ENCODE assay signal across 19 cellular contexts in genomic region chr2:168256448-168256847, GRCh38. TPM values are rescaled to one million over a fixed set of nuclear protein-coding genes. Genes with fewer than 3 reads are reported as not detected.
DNase-seq lines count a peak whose midpoint lies in the region; ATAC-seq and TF ChIP-seq lines count a peak whose summit lies in the region.
"Had no signal": no experiment of that assay in that cellular context is flagged by ENCODE, and none has a peak within 500 bp of the region (broad histone marks: within the 10 kb centered on the region; RNA-seq: fewer than 3 reads in every experiment).

No MANE protein-coding gene starts in this region.

- H3K36me3 ChIP-seq in left lung: no peaks in the 10 kb centered on the region
- no peaks in the 10 kb centered on the region for H3K36me3 ChIP-seq in stomach
- H3K36me3 ChIP-seq: brain microvascular endothelial cell, esophagus squamous epithelium, left ventricle myocardium inferior, neural progenitor cell had no signal

- H3K9me3 ChIP-seq in left lung (peaks cover 0 to 19% of the 10 kb centered on the region in 2 donors), stomach (peaks cover 0 to 19% (median 11%) of the 10 kb centered on the region in 4 donors)

- 20 to 42% (median 30%) methylated on average over 2 of the region's 2 CpGs for WGBS in stomach, 5 donors

- H3K4me3 ChIP-seq in left lung (no peak overlapping the region), stomach (no peak overlapping the region)
- H3K4me3 ChIP-seq: esophagus squamous epithelium, left ventricle myocardium inferior, neural progenitor cell had no signal

- peak; percentile 97 for ATAC-seq in left lung
- ATAC-seq: CD8-positive, alpha-beta T cell had no signal

- H3K27me3 ChIP-seq in left lung (no peaks in the 10 kb centered on the region), stomach (no peaks in the 10 kb centered on the region)
- H3K27me3 ChIP-seq: brain microvascular endothelial cell, esophagus squamous epithelium, neural progenitor cell had no signal

- peak; percentile 83 for DNase-seq in DMS153 (lab: John Stamatoyannopoulos, UW)
- no peak for DNase-seq in DMS153 treated with DMSO at 0.1 percent for 48 hours (lab: John Stamatoyannopoulos, UW; ENCODE audit: unreplicated experiment)
- peak; percentile 73 for DNase-seq in NCI-H774 (lab: John Stamatoyannopoulos, UW)
- DNase-seq in left lung: no peak
- peak; percentile 67 for DNase-seq in stomach
- DNase-seq in erythroblast (lab: John Stamatoyannopoulos, UW): no peak
- no peak for DNase-seq in nucleus accumbens (lab: John Stamatoyannopoulos, UW)
- no peak for DNase-seq in GM20000 (ENCODE audit: low spot score)
- DNase-seq: 8988T; brain microvascular endothelial cell; CD8-positive, alpha-beta T cell; effector memory CD4-positive, alpha-beta T cell; esophagus squamous epithelium; Karpas-422; left ventricle myocardium inferior; MV-4-11; NCI-H187 treated with DMSO at 0.1 percent for 48 hours; T-helper 1 cell had no signal

- intact Hi-C loops in left lung (cut with DNase I) (no loop called here), stomach (cut with DNase I; ENCODE audit: low total_unique reads) (no loop called here)

- TF ChIP-seq EP300 in stomach (IDR thresholded peaks at IDR 0.05): no peak

- no peak for TF ChIP-seq CTCF in left lung (IDR thresholded peaks at IDR 0.05)
- no peak for TF ChIP-seq CTCF in stomach (IDR thresholded peaks at IDR 0.05)
- TF ChIP-seq CTCF in GM20000 (IDR thresholded peaks at IDR 0.05; ENCODE audit: extremely low read depth, missing control alignments): no peak

- peaks cover 0 to 4% of the 10 kb centered on the region in 2 donors for H3K4me1 ChIP-seq in left lung
- peaks cover 0 to 27% (median 12%) of the 10 kb centered on the region in 4 donors for H3K4me1 ChIP-seq in stomach
- H3K4me1 ChIP-seq: esophagus squamous epithelium, neural progenitor cell had no signal

- H3K27ac ChIP-seq in left lung (no peak overlapping the region), stomach (peak overlapping the region; percentile 52 to 80 (median 68))
- H3K27ac ChIP-seq: brain microvascular endothelial cell, esophagus squamous epithelium, left ventricle myocardium inferior, neural progenitor cell had no signal

- no peak for TF ChIP-seq POLR2A in stomach (IDR thresholded peaks at IDR 0.05)
- TF ChIP-seq POLR2A in erythroblast (IDR thresholded peaks at IDR 0.05; ENCODE audit: low read length): no peak

RNA-seq across cellular contexts. Expression of gene STK39, which starts 9.1 kb away (rescaled TPM):
- total RNA-seq in left lung: 10 to 100 TPM; 15.7 to 28.6 TPM
- total RNA-seq in stomach: 10 to 100 TPM; 29.8 to 60.7 (median 44.1) TPM
- polyA plus RNA-seq in stomach: 10 to 100 TPM; 18.3 to 35.7 (median 30.4) TPM

Comparison
In these comparisons a context has a peak if more than half of its experiments do, and no peak if none do; other contexts are left out.
1. DNase-seq: peak in DMS153 (single experiment), NCI-H774 (single experiment) and stomach (single experiment); none in DMS153 treated with DMSO at 0.1 percent for 48 hours (single experiment), left lung (0 of 2), erythroblast (0 of 2), nucleus accumbens (0 of 56) and GM20000 (single experiment).
2. H3K27ac ChIP-seq: peak in stomach (5 of 5); none in left lung (0 of 2).